1 cellular context compared by ENCODE assay signal in the genomic region with DNA sequence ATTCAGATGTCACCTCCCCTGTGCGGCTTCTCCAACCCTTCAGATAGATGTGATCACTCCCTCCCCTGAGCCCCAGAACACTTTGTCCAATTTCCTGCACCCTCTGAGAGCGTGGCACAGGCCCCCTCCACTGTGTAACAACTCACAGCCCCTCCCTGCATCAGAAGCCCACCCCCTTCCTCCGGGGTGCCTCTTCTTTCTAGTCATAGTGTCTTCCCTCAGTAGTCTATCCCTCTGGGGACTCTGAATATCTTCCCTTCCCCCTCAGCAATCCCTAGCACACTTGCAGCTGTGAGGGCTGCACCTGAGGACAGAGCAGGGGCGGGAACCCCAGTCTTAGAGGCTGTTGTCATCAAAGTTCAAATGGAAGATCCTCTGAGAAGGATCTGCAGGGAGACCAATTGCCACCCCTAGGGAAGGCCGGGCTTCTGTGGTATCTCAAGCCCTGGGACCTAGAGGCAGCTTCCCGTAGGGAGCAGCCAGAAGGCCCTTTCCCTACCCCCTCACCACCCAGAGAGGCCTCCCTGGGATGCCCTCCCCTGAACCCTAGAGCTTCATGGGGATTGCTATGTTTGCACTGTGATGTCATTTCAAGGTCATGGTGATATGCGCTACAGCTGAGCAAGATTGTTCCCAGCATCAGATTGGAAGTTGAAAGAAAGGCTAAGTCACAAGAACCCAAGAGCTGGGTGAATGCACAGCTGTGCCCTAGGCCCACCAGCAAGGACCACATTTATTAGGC.
TF ChIP-seq lines count a peak whose summit lies in the region.

No MANE protein-coding gene starts in this region.

TF ChIP-seq in HepG2, 621 proteins besides CTCF, POLR2A, EP300 and RAD21 (continued from another document and continues in another):
- TF ChIP-seq, protein P1, sequence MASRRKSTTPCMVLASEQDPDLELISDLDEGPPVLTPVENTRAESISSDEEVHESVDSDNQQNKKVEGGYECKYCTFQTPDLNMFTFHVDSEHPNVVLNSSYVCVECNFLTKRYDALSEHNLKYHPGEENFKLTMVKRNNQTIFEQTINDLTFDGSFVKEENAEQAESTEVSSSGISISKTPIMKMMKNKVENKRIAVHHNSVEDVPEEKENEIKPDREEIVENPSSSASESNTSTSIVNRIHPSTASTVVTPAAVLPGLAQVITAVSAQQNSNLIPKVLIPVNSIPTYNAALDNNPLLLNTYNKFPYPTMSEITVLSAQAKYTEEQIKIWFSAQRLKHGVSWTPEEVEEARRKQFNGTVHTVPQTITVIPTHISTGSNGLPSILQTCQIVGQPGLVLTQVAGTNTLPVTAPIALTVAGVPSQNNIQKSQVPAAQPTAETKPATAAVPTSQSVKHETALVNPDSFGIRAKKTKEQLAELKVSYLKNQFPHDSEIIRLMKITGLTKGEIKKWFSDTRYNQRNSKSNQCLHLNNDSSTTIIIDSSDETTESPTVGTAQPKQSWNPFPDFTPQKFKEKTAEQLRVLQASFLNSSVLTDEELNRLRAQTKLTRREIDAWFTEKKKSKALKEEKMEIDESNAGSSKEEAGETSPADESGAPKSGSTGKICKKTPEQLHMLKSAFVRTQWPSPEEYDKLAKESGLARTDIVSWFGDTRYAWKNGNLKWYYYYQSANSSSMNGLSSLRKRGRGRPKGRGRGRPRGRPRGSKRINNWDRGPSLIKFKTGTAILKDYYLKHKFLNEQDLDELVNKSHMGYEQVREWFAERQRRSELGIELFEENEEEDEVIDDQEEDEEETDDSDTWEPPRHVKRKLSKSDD (CRISPR knock-in tag; IDR thresholded peaks at IDR 0.05; ENCODE audit: low read depth): no peak
- no peak for TF ChIP-seq BHLHE40 (IDR thresholded peaks at IDR 0.05; ENCODE audit: low read length)
- no peak for TF ChIP-seq SNAPC2 (CRISPR knock-in tag; IDR thresholded peaks at IDR 0.05)
- no peak for TF ChIP-seq NR2F2 (IDR thresholded peaks at IDR 0.05; ENCODE audit: borderline replicate concordance, low read depth)
- TF ChIP-seq KDM3A (CRISPR knock-in tag; IDR thresholded peaks at IDR 0.05; ENCODE audit: low read depth): 0 out of 2 replicates have a peak, but pooled peaks have one; percentile 50
- TF ChIP-seq ZNF24 (IDR thresholded peaks at IDR 0.05): no peak
- TF ChIP-seq ZNF577 (CRISPR knock-in tag; IDR thresholded peaks at IDR 0.05; ENCODE audit: borderline replicate concordance, low read depth): no peak
- no peak for TF ChIP-seq NONO (IDR thresholded peaks at IDR 0.05)
- TF ChIP-seq NONO (CRISPR knock-in tag; conservative IDR thresholded peaks at IDR 0.05): no peak; the same call in 1 of the 2 replicates
- TF ChIP-seq ZNF121 (CRISPR knock-in tag; IDR thresholded peaks at IDR 0.05): no peak
- TF ChIP-seq, protein P2, sequence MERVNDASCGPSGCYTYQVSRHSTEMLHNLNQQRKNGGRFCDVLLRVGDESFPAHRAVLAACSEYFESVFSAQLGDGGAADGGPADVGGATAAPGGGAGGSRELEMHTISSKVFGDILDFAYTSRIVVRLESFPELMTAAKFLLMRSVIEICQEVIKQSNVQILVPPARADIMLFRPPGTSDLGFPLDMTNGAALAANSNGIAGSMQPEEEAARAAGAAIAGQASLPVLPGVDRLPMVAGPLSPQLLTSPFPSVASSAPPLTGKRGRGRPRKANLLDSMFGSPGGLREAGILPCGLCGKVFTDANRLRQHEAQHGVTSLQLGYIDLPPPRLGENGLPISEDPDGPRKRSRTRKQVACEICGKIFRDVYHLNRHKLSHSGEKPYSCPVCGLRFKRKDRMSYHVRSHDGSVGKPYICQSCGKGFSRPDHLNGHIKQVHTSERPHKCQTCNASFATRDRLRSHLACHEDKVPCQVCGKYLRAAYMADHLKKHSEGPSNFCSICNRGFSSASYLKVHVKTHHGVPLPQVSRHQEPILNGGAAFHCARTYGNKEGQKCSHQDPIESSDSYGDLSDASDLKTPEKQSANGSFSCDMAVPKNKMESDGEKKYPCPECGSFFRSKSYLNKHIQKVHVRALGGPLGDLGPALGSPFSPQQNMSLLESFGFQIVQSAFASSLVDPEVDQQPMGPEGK (CRISPR knock-in tag; IDR thresholded peaks at IDR 0.05): peak; percentile 78
- TF ChIP-seq MAFG (CRISPR knock-in tag; IDR thresholded peaks at IDR 0.05): no peak
- TF ChIP-seq, protein P3, sequence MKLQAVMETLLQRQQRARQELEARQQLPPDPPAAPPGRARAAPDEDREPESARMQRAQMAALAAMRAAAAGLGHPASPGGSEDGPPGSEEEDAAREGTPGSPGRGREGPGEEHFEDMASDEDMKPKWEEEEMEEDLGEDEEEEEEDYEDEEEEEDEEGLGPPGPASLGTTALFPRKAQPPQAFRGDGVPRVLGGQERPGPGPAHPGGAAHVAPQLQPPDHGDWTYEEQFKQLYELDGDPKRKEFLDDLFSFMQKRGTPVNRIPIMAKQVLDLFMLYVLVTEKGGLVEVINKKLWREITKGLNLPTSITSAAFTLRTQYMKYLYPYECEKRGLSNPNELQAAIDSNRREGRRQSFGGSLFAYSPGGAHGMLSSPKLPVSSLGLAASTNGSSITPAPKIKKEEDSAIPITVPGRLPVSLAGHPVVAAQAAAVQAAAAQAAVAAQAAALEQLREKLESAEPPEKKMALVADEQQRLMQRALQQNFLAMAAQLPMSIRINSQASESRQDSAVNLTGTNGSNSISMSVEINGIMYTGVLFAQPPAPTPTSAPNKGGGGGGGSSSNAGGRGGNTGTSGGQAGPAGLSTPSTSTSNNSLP (IDR thresholded peaks at IDR 0.05; ENCODE audit: low read depth, low read length): no peak
- TF ChIP-seq ZNF460 (CRISPR knock-in tag; IDR thresholded peaks at IDR 0.05; ENCODE audit: borderline replicate concordance): no peak
- TF ChIP-seq TBP (CRISPR knock-in tag; IDR thresholded peaks at IDR 0.05): no peak
- TF ChIP-seq SIX4 (CRISPR knock-in tag; IDR thresholded peaks at IDR 0.05): 0 out of 2 replicates have a peak, but pooled peaks have one; percentile 35
- no peak for TF ChIP-seq ARHGAP35 (CRISPR knock-in tag; IDR thresholded peaks at IDR 0.05; ENCODE audit: borderline replicate concordance)
- TF ChIP-seq, protein P4, sequence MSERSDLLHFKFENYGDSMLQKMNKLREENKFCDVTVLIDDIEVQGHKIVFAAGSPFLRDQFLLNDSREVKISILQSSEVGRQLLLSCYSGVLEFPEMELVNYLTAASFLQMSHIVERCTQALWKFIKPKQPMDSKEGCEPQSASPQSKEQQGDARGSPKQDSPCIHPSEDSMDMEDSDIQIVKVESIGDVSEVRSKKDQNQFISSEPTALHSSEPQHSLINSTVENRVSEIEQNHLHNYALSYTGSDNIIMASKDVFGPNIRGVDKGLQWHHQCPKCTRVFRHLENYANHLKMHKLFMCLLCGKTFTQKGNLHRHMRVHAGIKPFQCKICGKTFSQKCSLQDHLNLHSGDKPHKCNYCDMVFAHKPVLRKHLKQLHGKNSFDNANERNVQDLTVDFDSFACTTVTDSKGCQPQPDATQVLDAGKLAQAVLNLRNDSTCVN (CRISPR knock-in tag; IDR thresholded peaks at IDR 0.05; ENCODE audit: borderline replicate concordance): no peak
- TF ChIP-seq, protein P5, sequence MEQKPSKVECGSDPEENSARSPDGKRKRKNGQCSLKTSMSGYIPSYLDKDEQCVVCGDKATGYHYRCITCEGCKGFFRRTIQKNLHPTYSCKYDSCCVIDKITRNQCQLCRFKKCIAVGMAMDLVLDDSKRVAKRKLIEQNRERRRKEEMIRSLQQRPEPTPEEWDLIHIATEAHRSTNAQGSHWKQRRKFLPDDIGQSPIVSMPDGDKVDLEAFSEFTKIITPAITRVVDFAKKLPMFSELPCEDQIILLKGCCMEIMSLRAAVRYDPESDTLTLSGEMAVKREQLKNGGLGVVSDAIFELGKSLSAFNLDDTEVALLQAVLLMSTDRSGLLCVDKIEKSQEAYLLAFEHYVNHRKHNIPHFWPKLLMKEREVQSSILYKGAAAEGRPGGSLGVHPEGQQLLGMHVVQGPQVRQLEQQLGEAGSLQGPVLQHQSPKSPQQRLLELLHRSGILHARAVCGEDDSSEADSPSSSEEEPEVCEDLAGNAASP (CRISPR knock-in tag; IDR thresholded peaks at IDR 0.05; ENCODE audit: borderline replicate concordance): peak; percentile 98
- TF ChIP-seq NFKB2 (CRISPR knock-in tag; IDR thresholded peaks at IDR 0.05; ENCODE audit: borderline replicate concordance): no peak
- TF ChIP-seq, protein P6, sequence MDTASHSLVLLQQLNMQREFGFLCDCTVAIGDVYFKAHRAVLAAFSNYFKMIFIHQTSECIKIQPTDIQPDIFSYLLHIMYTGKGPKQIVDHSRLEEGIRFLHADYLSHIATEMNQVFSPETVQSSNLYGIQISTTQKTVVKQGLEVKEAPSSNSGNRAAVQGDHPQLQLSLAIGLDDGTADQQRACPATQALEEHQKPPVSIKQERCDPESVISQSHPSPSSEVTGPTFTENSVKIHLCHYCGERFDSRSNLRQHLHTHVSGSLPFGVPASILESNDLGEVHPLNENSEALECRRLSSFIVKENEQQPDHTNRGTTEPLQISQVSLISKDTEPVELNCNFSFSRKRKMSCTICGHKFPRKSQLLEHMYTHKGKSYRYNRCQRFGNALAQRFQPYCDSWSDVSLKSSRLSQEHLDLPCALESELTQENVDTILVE (CRISPR knock-in tag; IDR thresholded peaks at IDR 0.05): no peak
- no peak for TF ChIP-seq TAF15 (IDR thresholded peaks at IDR 0.05; ENCODE audit: low read depth, low read length, poor library complexity, severe bottlenecking)
- TF ChIP-seq, protein P7, sequence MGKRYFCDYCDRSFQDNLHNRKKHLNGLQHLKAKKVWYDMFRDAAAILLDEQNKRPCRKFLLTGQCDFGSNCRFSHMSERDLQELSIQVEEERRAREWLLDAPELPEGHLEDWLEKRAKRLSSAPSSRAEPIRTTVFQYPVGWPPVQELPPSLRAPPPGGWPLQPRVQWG (CRISPR knock-in tag; IDR thresholded peaks at IDR 0.05; ENCODE audit: borderline replicate concordance, low read depth): no peak
- TF ChIP-seq SPEN (CRISPR knock-in tag; IDR thresholded peaks at IDR 0.05; ENCODE audit: low read depth): no peak
- TF ChIP-seq, protein P8, sequence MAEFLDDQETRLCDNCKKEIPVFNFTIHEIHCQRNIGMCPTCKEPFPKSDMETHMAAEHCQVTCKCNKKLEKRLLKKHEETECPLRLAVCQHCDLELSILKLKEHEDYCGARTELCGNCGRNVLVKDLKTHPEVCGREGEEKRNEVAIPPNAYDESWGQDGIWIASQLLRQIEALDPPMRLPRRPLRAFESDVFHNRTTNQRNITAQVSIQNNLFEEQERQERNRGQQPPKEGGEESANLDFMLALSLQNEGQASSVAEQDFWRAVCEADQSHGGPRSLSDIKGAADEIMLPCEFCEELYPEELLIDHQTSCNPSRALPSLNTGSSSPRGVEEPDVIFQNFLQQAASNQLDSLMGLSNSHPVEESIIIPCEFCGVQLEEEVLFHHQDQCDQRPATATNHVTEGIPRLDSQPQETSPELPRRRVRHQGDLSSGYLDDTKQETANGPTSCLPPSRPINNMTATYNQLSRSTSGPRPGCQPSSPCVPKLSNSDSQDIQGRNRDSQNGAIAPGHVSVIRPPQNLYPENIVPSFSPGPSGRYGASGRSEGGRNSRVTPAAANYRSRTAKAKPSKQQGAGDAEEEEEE (CRISPR knock-in tag; IDR thresholded peaks at IDR 0.05; ENCODE audit: borderline replicate concordance): no peak
- no peak for TF ChIP-seq ZNF792 (CRISPR knock-in tag; IDR thresholded peaks at IDR 0.05)
- TF ChIP-seq, protein P9, sequence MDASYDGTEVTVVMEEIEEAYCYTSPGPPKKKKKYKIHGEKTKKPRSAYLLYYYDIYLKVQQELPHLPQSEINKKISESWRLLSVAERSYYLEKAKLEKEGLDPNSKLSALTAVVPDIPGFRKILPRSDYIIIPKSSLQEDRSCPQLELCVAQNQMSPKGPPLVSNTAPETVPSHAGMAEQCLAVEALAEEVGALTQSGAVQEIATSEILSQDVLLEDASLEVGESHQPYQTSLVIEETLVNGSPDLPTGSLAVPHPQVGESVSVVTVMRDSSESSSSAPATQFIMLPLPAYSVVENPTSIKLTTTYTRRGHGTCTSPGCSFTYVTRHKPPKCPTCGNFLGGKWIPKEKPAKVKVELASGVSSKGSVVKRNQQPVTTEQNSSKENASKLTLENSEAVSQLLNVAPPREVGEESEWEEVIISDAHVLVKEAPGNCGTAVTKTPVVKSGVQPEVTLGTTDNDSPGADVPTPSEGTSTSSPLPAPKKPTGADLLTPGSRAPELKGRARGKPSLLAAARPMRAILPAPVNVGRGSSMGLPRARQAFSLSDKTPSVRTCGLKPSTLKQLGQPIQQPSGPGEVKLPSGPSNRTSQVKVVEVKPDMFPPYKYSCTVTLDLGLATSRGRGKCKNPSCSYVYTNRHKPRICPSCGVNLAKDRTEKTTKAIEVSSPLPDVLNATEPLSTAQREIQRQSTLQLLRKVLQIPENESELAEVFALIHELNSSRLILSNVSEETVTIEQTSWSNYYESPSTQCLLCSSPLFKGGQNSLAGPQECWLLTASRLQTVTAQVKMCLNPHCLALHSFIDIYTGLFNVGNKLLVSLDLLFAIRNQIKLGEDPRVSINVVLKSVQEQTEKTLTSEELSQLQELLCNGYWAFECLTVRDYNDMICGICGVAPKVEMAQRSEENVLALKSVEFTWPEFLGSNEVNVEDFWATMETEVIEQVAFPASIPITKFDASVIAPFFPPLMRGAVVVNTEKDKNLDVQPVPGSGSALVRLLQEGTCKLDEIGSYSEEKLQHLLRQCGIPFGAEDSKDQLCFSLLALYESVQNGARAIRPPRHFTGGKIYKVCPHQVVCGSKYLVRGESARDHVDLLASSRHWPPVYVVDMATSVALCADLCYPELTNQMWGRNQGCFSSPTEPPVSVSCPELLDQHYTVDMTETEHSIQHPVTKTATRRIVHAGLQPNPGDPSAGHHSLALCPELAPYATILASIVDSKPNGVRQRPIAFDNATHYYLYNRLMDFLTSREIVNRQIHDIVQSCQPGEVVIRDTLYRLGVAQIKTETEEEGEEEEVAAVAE (CRISPR knock-in tag; IDR thresholded peaks at IDR 0.05; ENCODE audit: borderline replicate concordance): peak; percentile 65; the same call in 1 of the 2 replicates
- TF ChIP-seq ASH2L (IDR thresholded peaks at IDR 0.05; ENCODE audit: insufficient read length, low read depth, low read length): no peak
- TF ChIP-seq NR2F6 (IDR thresholded peaks at IDR 0.05): peak; percentile 56; the same call in 1 of the 2 replicates
- TF ChIP-seq NR2F6 (CRISPR knock-in tag; IDR thresholded peaks at IDR 0.05): 0 out of 2 replicates have a peak, but pooled peaks have one; percentile 47
- TF ChIP-seq ZNF547 (CRISPR knock-in tag; IDR thresholded peaks at IDR 0.05): no peak
- peak; percentile 26; the same call in 1 of the 2 replicates for TF ChIP-seq GABPB1 (CRISPR knock-in tag; IDR thresholded peaks at IDR 0.05)
- TF ChIP-seq, protein P10, sequence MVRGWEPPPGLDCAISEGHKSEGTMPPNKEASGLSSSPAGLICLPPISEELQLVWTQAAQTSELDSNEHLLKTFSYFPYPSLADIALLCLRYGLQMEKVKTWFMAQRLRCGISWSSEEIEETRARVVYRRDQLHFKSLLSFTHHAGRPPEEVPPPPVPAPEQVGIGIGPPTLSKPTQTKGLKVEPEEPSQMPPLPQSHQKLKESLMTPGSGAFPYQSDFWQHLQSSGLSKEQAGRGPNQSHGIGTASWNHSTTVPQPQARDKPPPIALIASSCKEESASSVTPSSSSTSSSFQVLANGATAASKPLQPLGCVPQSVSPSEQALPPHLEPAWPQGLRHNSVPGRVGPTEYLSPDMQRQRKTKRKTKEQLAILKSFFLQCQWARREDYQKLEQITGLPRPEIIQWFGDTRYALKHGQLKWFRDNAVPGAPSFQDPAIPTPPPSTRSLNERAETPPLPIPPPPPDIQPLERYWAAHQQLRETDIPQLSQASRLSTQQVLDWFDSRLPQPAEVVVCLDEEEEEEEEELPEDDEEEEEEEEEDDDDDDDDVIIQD (CRISPR knock-in tag; IDR thresholded peaks at IDR 0.05; ENCODE audit: low read depth): peak; percentile 64; the same call in 1 of the 2 replicates
- TF ChIP-seq SIN3A (IDR thresholded peaks at IDR 0.05; ENCODE audit: borderline replicate concordance, low read depth, low read length): no peak
- TF ChIP-seq ZFY (CRISPR knock-in tag; IDR thresholded peaks at IDR 0.05): no peak; the same call in 1 of the 2 replicates
- peak; percentile 63 for TF ChIP-seq KDM6A (CRISPR knock-in tag; IDR thresholded peaks at IDR 0.05; ENCODE audit: low read depth)
- no peak for TF ChIP-seq PPARG (CRISPR knock-in tag; conservative IDR thresholded peaks at IDR 0.05)
- no peak for TF ChIP-seq KDM5A (IDR thresholded peaks at IDR 0.05; ENCODE audit: borderline replicate concordance, low read length)
